In genomic region chr7:30510124-30511074, GRCh38 we compare ENCODE assay signal across 8 cellular contexts. TPM values are rescaled to one million over a fixed set of nuclear protein-coding genes. Genes with fewer than 3 reads are reported as not detected.
DNase-seq lines count a peak whose midpoint lies in the region; ATAC-seq, FAIRE-seq and TF ChIP-seq lines count a peak whose summit lies in the region.

No MANE protein-coding gene starts in this region.

- DNase-seq in DMS 273 (lab: John Stamatoyannopoulos, UW; ENCODE audit: unreplicated experiment) (peak; percentile 79), DMS 273 treated with DMSO at 0.1 percent for 48 hours (lab: John Stamatoyannopoulos, UW) (no peak), H4 (ENCODE audit: low spot score) (peak; percentile 66), NCI-H748 treated with DMSO at 0.1 percent for 48 hours (lab: John Stamatoyannopoulos, UW) (peak; percentile 27), astrocyte of the cerebellum (ENCODE audit: low read depth) (peak; percentile 24), keratinocyte (ENCODE audit: low read depth, low spot score) (no peak), GOT3 (lab: John Stamatoyannopoulos, UW) (no peak)
- peak in 1 of 2 donors; percentile 7 for DNase-seq in stimulated activated naive CD8-positive, alpha-beta T cell treated with anti-CD3 and anti-CD28 coated beads, Interleukin-15, amount 100 ng/mL, for 72 hours

- peak; percentile 79 for TF ChIP-seq CTCF in astrocyte of the cerebellum (IDR thresholded peaks at IDR 0.05; ENCODE audit: low read depth, low read length, missing control alignments)
- peak; percentile 58 to 80 (median 76) for TF ChIP-seq CTCF in keratinocyte (optimal IDR thresholded peaks at IDR 0.05 in 1 of 3, IDR thresholded peaks at IDR 0.05 in 1 of 3, conservative IDR thresholded peaks at IDR 0.05 in 1 of 3; ENCODE audit: extremely low read depth in 1 of 3, insufficient read depth in 2 of 3, low read length in 3 of 3)

- H3K36me3 ChIP-seq in keratinocyte (ENCODE audit: control insufficient read depth in 2 of 2, extremely low read depth in 1 of 2, insufficient read depth in 2 of 2, low read length in 2 of 2) = no peaks in the 10 kb centered on the region

- H3K9ac ChIP-seq in keratinocyte (ENCODE audit: control insufficient read depth, extremely low read depth, insufficient read depth, low read length) = no peak overlapping the region

- peak; percentile 70 for ATAC-seq in stimulated activated naive CD8-positive, alpha-beta T cell treated with anti-CD3 and anti-CD28 coated beads, Interleukin-15, amount 100 ng/mL, for 72 hours

- H3K9me1 ChIP-seq in keratinocyte (ENCODE audit: control insufficient read depth, extremely low read depth, insufficient read depth, low read length) = no peaks in the 10 kb centered on the region

- H3K4me3 ChIP-seq in astrocyte of the cerebellum (ENCODE audit: low read depth, low read length) = no peak overlapping the region
- no peak overlapping the region for H3K4me3 ChIP-seq in keratinocyte (ENCODE audit: control insufficient read depth in 2 of 3, extremely low read depth in 1 of 3, insufficient read depth in 2 of 3, low read depth in 1 of 3, low read length in 3 of 3)

- peaks cover 17% of the 10 kb centered on the region for H3K4me1 ChIP-seq in keratinocyte (ENCODE audit: control insufficient read depth, extremely low read depth, insufficient read depth, low read length)

- H3K9me3 ChIP-seq in keratinocyte (ENCODE audit: control insufficient read depth, low read depth, low read length) = no peaks in the 10 kb centered on the region

- H3K27me3 ChIP-seq in keratinocyte (ENCODE audit: control insufficient read depth, extremely low read depth, insufficient read depth, low read length) = no peaks in the 10 kb centered on the region

- no peaks in the 10 kb centered on the region for H4K20me1 ChIP-seq in keratinocyte (ENCODE audit: control insufficient read depth, extremely low read depth, insufficient read depth, low read length)

- no peaks in the 10 kb centered on the region for H3K79me2 ChIP-seq in keratinocyte (ENCODE audit: control insufficient read depth, insufficient read depth, low read length)

- dilution Hi-C loops in keratinocyte (cut with MboI; ENCODE audit: extremely low pct_ligation_motif_present, low sequenced_read_pairs) = no loop called here

- H3K27ac Mint-ChIP-seq in stimulated activated naive CD8-positive, alpha-beta T cell treated with anti-CD3 and anti-CD28 coated beads, Interleukin-15, amount 100 ng/mL, for 72 hours = no peak overlapping the region

- H3K27ac ChIP-seq in keratinocyte (ENCODE audit: control insufficient read depth, insufficient read depth, low read length) = peak overlapping the region; percentile 56

- H2AFZ ChIP-seq in keratinocyte (ENCODE audit: control insufficient read depth, low read length) = no peak overlapping the region

- FAIRE-seq in keratinocyte (lab: Jason Lieb, UNC) = no peak

- in situ Hi-C loops in astrocyte of the cerebellum (cut with HindIII; ENCODE audit: low sequenced_read_pairs) = no loop called here

- H3K9me3 Mint-ChIP-seq in stimulated activated naive CD8-positive, alpha-beta T cell treated with anti-CD3 and anti-CD28 coated beads, Interleukin-15, amount 100 ng/mL, for 72 hours = peaks cover 4 to 7% of the 10 kb centered on the region in 2 donors

- no peak overlapping the region for H3K4me2 ChIP-seq in keratinocyte (ENCODE audit: control insufficient read depth, extremely low read depth, insufficient read depth, low read depth, low read length)

- H3K4me1 Mint-ChIP-seq in stimulated activated naive CD8-positive, alpha-beta T cell treated with anti-CD3 and anti-CD28 coated beads, Interleukin-15, amount 100 ng/mL, for 72 hours = peaks cover 7% of the 10 kb centered on the region

- H3K27me3 Mint-ChIP-seq in stimulated activated naive CD8-positive, alpha-beta T cell treated with anti-CD3 and anti-CD28 coated beads, Interleukin-15, amount 100 ng/mL, for 72 hours = no peaks in the 10 kb centered on the region

- H3K4me3 Mint-ChIP-seq in stimulated activated naive CD8-positive, alpha-beta T cell treated with anti-CD3 and anti-CD28 coated beads, Interleukin-15, amount 100 ng/mL, for 72 hours = no peak overlapping the region

RNA-seq across cellular contexts. Expression of gene GGCT, which starts 5.8 kb away (rescaled TPM):
- 127 and 144 TPM in 2 replicates for total RNA-seq in H4 (2014; rRNA removed; shearing (Covaris generic))
- 28.2 to 59.8 TPM (median 44.5 TPM) in 3 replicates for polyA plus RNA-seq in keratinocyte
- polyA plus RNA-seq in keratinocyte (2011; ENCODE audit: low read depth) = 198 TPM
- polyA plus RNA-seq in keratinocyte (2011; cell fraction: cytosol; rRNA removed) = 33.0 and 38.0 TPM in 2 replicates
- 12.6 and 21.0 TPM in 2 replicates for polyA plus RNA-seq in keratinocyte (2011; cell fraction: nucleus; rRNA removed)
- polyA plus RNA-seq in keratinocyte (2012; ENCODE audit: low replicate concordance) = 48.5 and 133 TPM in 2 replicates
- polyA minus RNA-seq in keratinocyte = 6.1 to 7.5 TPM (median 6.6 TPM) in 3 replicates
- 13.4 TPM for polyA minus RNA-seq in keratinocyte (2011; cell fraction: cytosol; rRNA and poly(A)+ RNA removed)
- polyA minus RNA-seq in keratinocyte (2011; cell fraction: nucleus; rRNA and poly(A)+ RNA removed) = 5.1 and 6.8 TPM in 2 replicates

RNA-seq across cellular contexts. Expression of gene NOD1, which starts 31.8 kb away (rescaled TPM):
- total RNA-seq in H4 (2014; rRNA removed; shearing (Covaris generic)) = 8.2 and 10.2 TPM in 2 replicates
- 3.4 to 4.3 TPM (median 3.9 TPM) in 3 replicates for polyA plus RNA-seq in keratinocyte
- 1.9 TPM for polyA plus RNA-seq in keratinocyte (2011; ENCODE audit: low read depth)
- polyA plus RNA-seq in keratinocyte (2011; cell fraction: cytosol; rRNA removed) = 2.0 TPM in 2 replicates
- polyA plus RNA-seq in keratinocyte (2011; cell fraction: nucleus; rRNA removed) = 7.5 TPM in 2 replicates
- polyA plus RNA-seq in keratinocyte (2012; ENCODE audit: low replicate concordance) = 2.2 and 2.9 TPM in 2 replicates
- 3.5 to 5.2 TPM (median 4.4 TPM) in 3 replicates for polyA minus RNA-seq in keratinocyte
- 1.9 TPM for polyA minus RNA-seq in keratinocyte (2011; cell fraction: cytosol; rRNA and poly(A)+ RNA removed)
- 4.5 and 8.1 TPM in 2 replicates for polyA minus RNA-seq in keratinocyte (2011; cell fraction: nucleus; rRNA and poly(A)+ RNA removed)

Comparison
In these comparisons a context has a peak if more than half of its experiments do, and no peak if none do; other contexts are left out.
1. DNase-seq: peak in DMS 273 (single experiment), H4 (single experiment), NCI-H748 treated with DMSO at 0.1 percent for 48 hours (single experiment) and astrocyte of the cerebellum (single experiment); none in DMS 273 treated with DMSO at 0.1 percent for 48 hours (single experiment), keratinocyte (single experiment) and GOT3 (single experiment).